ENCODE assay signal across 8 cellular contexts in genomic region chr22:30694638-30695350, GRCh38.
DNase-seq lines count a peak whose midpoint lies in the region; ATAC-seq, FAIRE-seq and TF ChIP-seq lines count a peak whose summit lies in the region.

Gene OSBP2, plus strand, starts transcription at chr22:30694874. Its CDS starts 36 bp downstream, at chr22:30694910.

- TF ChIP-seq CTCF in D721Med (IDR thresholded peaks at IDR 0.05; ENCODE audit: insufficient read depth, missing control alignments): no peak

- peak; percentile 65 for ATAC-seq in stimulated activated memory B cell treated with anti-CD40 and anti-IgM and Interleukin-4, amounts not matched to agents 10 μg/mL and 1 μg/mL and 100 μg/mL, for 72 hours
- ATAC-seq in GM18868 (IDR thresholded peaks at IDR 0.05; ENCODE audit: unreplicated experiment): no peak

- H3K36me3 Mint-ChIP-seq in stimulated activated memory B cell treated with anti-CD40 and anti-IgM and Interleukin-4, amounts not matched to agents 10 μg/mL and 1 μg/mL and 100 μg/mL, for 72 hours: no peaks in the 10 kb centered on the region

- no peak for FAIRE-seq in D721Med (lab: Jason Lieb, UNC)

- peaks cover 14% of the 10 kb centered on the region for H3K27me3 Mint-ChIP-seq in stimulated activated memory B cell treated with anti-CD40 and anti-IgM and Interleukin-4, amounts not matched to agents 10 μg/mL and 1 μg/mL and 100 μg/mL, for 72 hours

- peak within 1 kb of the TSS; percentile 67 for H3K27ac Mint-ChIP-seq in stimulated activated memory B cell treated with anti-CD40 and anti-IgM and Interleukin-4, amounts not matched to agents 10 μg/mL and 1 μg/mL and 100 μg/mL, for 72 hours

- peak within 1 kb of the TSS; percentile 87 for H3K4me3 Mint-ChIP-seq in stimulated activated memory B cell treated with anti-CD40 and anti-IgM and Interleukin-4, amounts not matched to agents 10 μg/mL and 1 μg/mL and 100 μg/mL, for 72 hours

- peaks cover 6% of the 10 kb centered on the region for H3K4me1 Mint-ChIP-seq in stimulated activated memory B cell treated with anti-CD40 and anti-IgM and Interleukin-4, amounts not matched to agents 10 μg/mL and 1 μg/mL and 100 μg/mL, for 72 hours

- DNase-seq in COLO668 (lab: John Stamatoyannopoulos, UW; ENCODE audit: unreplicated experiment): peak; percentile 75
- peak; percentile 45 for DNase-seq in HuH-7.5 (ENCODE audit: low spot score)
- peak; percentile 40 to 45 for DNase-seq in activated CD4-positive, alpha-beta T cell treated with anti-CD3 and anti-CD28 coated beads, Interleukin-2, amount 50 U/mL, for 48 hours
- DNase-seq in ecto neural progenitor cell (ENCODE audit: low spot score): peak; percentile 73
- DNase-seq in medulla oblongata (ENCODE audit: extremely low spot score): peak; percentile 39
- no peak for DNase-seq in D721Med (ENCODE audit: insufficient read length, low spot score)

- no peaks in the 10 kb centered on the region for H3K9me3 Mint-ChIP-seq in stimulated activated memory B cell treated with anti-CD40 and anti-IgM and Interleukin-4, amounts not matched to agents 10 μg/mL and 1 μg/mL and 100 μg/mL, for 72 hours
